17 cellular contexts compared by ENCODE assay signal in genomic region chr9:121645003-121645402, GRCh38. TPM values are rescaled to one million over a fixed set of nuclear protein-coding genes. Genes with fewer than 3 reads are reported as not detected.
DNase-seq lines count a peak whose midpoint lies in the region; ATAC-seq, FAIRE-seq and TF ChIP-seq lines count a peak whose summit lies in the region.
"Had no signal": no experiment of that assay in that cellular context is flagged by ENCODE, and none has a peak within 500 bp of the region (broad histone marks: within the 10 kb centered on the region; RNA-seq: fewer than 3 reads in every experiment).

No MANE protein-coding gene starts in this region.

- peak in 1 of 2 experiments; percentile 78; a peak in 2 of 4 replicates for TF ChIP-seq EP300 in SK-N-SH (IDR thresholded peaks at IDR 0.05; ENCODE audit: borderline replicate concordance in 1 of 2, low read depth in 1 of 2, low read length in 1 of 2)

- H3K27ac ChIP-seq in SK-N-SH (ENCODE audit: low read depth in 2 of 2, low read length in 1 of 2) = peak overlapping the region; percentile 12 to 72; a peak in 3 of 4 replicates
- H3K27ac ChIP-seq in left ventricle myocardium inferior (replicated peaks) = peak overlapping the region; percentile 68
- peak overlapping the region; percentile 61 for H3K27ac ChIP-seq in psoas muscle
- no peak overlapping the region for H3K27ac ChIP-seq in small intestine (ENCODE audit: low read depth in 1 of 2, low read length in 1 of 2)
- H3K27ac ChIP-seq: breast epithelium, lower lobe of right lung, neutrophil, RWPE1 had no signal

- H3K27me3 ChIP-seq in SK-N-SH (ENCODE audit: insufficient read depth) = no peaks in the 10 kb centered on the region
- no peaks in the 10 kb centered on the region for H3K27me3 ChIP-seq in left ventricle myocardium inferior (ENCODE audit: low read depth)
- H3K27me3 ChIP-seq in psoas muscle (ENCODE audit: insufficient read depth in 3 of 3, low read length in 2 of 3) = no peaks in the 10 kb centered on the region
- H3K27me3 ChIP-seq in small intestine (ENCODE audit: control insufficient read depth in 2 of 2, insufficient read depth in 2 of 2, low read length in 2 of 2) = no peaks in the 10 kb centered on the region
- H3K27me3 ChIP-seq: breast epithelium had no signal

- H3K9me3 ChIP-seq in SK-N-SH = no peaks in the 10 kb centered on the region
- H3K9me3 ChIP-seq in left ventricle myocardium inferior (replicated peaks) = no peaks in the 10 kb centered on the region
- no peaks in the 10 kb centered on the region for H3K9me3 ChIP-seq in psoas muscle
- H3K9me3 ChIP-seq in small intestine (ENCODE audit: control insufficient read depth, low read depth) = no peaks in the 10 kb centered on the region
- H3K9me3 ChIP-seq: breast epithelium, lower lobe of right lung, neutrophil had no signal

- peaks cover 4% of the 10 kb centered on the region for H3F3A ChIP-seq in SK-N-SH (replicated peaks; ENCODE audit: insufficient read depth)

- no peak overlapping the region for H2AFZ ChIP-seq in SK-N-SH (ENCODE audit: low read depth)

- no peak overlapping the region for H3K4me3 ChIP-seq in SK-N-SH (ENCODE audit: low read depth in 2 of 2, low read length in 1 of 2)
- no peak overlapping the region for H3K4me3 ChIP-seq in left ventricle myocardium inferior
- H3K4me3 ChIP-seq in psoas muscle = no peak overlapping the region
- H3K4me3 ChIP-seq in small intestine (ENCODE audit: low read depth in 1 of 2, low read length in 2 of 2) = no peak overlapping the region
- H3K4me3 ChIP-seq: breast epithelium, lower lobe of right lung had no signal

- FAIRE-seq in small intestine (lab: Jason Lieb, UNC) = no peak
- FAIRE-seq: endothelial cell of umbilical vein, G401.6 had no signal

- TF ChIP-seq RAD21 in SK-N-SH (IDR thresholded peaks at IDR 0.05; ENCODE audit: low read length) = 0 out of 2 replicates have a peak, but pooled peaks have one; percentile 2

- H3K9me3 Mint-ChIP-seq in activated T-helper 2 cell treated with anti-CD3 and anti-CD28 coated beads, Interferon-gamma antibody, Interleukin-2, Interleukin-4, amounts not matched to agents 10 μg/mL and 5 μg/mL and 100 μg/mL, durations not matched to agents 14 hours and 24 hours and 36 hours = no peaks in the 10 kb centered on the region

- no peaks in the 10 kb centered on the region for H3K79me2 ChIP-seq in SK-N-SH (ENCODE audit: insufficient read depth)

- H3K4me1 ChIP-seq in SK-N-SH (ENCODE audit: control insufficient read depth in 1 of 2, insufficient read depth in 2 of 2, low read depth in 1 of 2, low read length in 1 of 2) (peaks cover 6 to 57% of the 10 kb centered on the region in 2 experiments; a peak in 3 of 4 replicates), left ventricle myocardium inferior (peaks cover 87% of the 10 kb centered on the region), psoas muscle (peaks cover 26% of the 10 kb centered on the region), small intestine (ENCODE audit: control insufficient read depth in 2 of 2, insufficient read depth in 1 of 2, low read depth in 1 of 2, low read length in 1 of 2) (peaks cover 0 to 5% of the 10 kb centered on the region in 2 donors)
- H3K4me1 ChIP-seq: breast epithelium had no signal

- H3K4me3 Mint-ChIP-seq in activated T-helper 2 cell treated with anti-CD3 and anti-CD28 coated beads, Interferon-gamma antibody, Interleukin-2, Interleukin-4, amounts not matched to agents 10 μg/mL and 5 μg/mL and 100 μg/mL, durations not matched to agents 14 hours and 24 hours and 36 hours (ENCODE audit: low read depth) = no peak overlapping the region
- H3K4me3 Mint-ChIP-seq: activated CD8-positive, alpha-beta T cell treated with anti-CD3 and anti-CD28 coated beads, Interleukin-2, amount 10 ng/mL, durations not matched to agents 7 days and 5 days had no signal

- WGBS in SK-N-SH (ENCODE audit: low lambda C conversion rate) = 50% methylated on average over 2 of the region's 4 CpGs
- 25 to 27% (median 26%) methylated on average over 4 of the region's 4 CpGs for WGBS in psoas muscle, 3 donors
- WGBS in small intestine, 3 donors = 28 to 42% (median 30%) methylated on average over 4 of the region's 4 CpGs

- no peaks in the 10 kb centered on the region for H3K36me3 Mint-ChIP-seq in activated T-helper 2 cell treated with anti-CD3 and anti-CD28 coated beads, Interferon-gamma antibody, Interleukin-2, Interleukin-4, amounts not matched to agents 10 μg/mL and 5 μg/mL and 100 μg/mL, durations not matched to agents 14 hours and 24 hours and 36 hours (ENCODE audit: low read depth)

- H4K20me1 ChIP-seq in SK-N-SH (ENCODE audit: insufficient read depth) = 0 out of 2 replicates have a peak, but pooled peaks cover 3% of the 10 kb centered on the region

- H3K9ac ChIP-seq in SK-N-SH = no peak overlapping the region

- TF ChIP-seq CTCF in SK-N-SH (IDR thresholded peaks at IDR 0.05) = no peak
- TF ChIP-seq CTCF in left ventricle myocardium inferior (IDR thresholded peaks at IDR 0.05; ENCODE audit: borderline replicate concordance) = no peak
- TF ChIP-seq CTCF in psoas muscle (IDR thresholded peaks at IDR 0.05) = no peak

- no peaks in the 10 kb centered on the region for H3K9me2 ChIP-seq in SK-N-SH

- H3K36me3 ChIP-seq in SK-N-SH (replicated peaks in 1 of 2; ENCODE audit: control insufficient read depth in 1 of 2, insufficient read depth in 2 of 2, low read length in 1 of 2) (no peaks in the 10 kb centered on the region), left ventricle myocardium inferior (no peaks in the 10 kb centered on the region), psoas muscle (ENCODE audit: insufficient read depth in 1 of 2, low read depth in 1 of 2) (no peaks in the 10 kb centered on the region), small intestine (ENCODE audit: control insufficient read depth in 2 of 2, insufficient read depth in 2 of 2, low read length in 2 of 2) (no peaks in the 10 kb centered on the region)
- H3K36me3 ChIP-seq: breast epithelium, lower lobe of right lung, neutrophil had no signal

- POLR2A ChIA-PET in SK-N-SH (lab: Yijun Ruan, JAX) = interaction anchor here (0.8 to 1.0 kb wide), 2 partner anchors 9 to 54 kb away, joined by 3 to 5 read pairs; no protein-coding TSS in a partner anchor

- no peak overlapping the region for H3K4me2 ChIP-seq in SK-N-SH

- peak; percentile 11 to 51 (median 34) for ATAC-seq in psoas muscle
- no peak for ATAC-seq in HG03159 (IDR thresholded peaks at IDR 0.05; ENCODE audit: unreplicated experiment)
- ATAC-seq: activated CD8-positive, alpha-beta T cell treated with anti-CD3 and anti-CD28 coated beads, Interleukin-2, amount 10 ng/mL, durations not matched to agents 7 days and 5 days; lower lobe of right lung had no signal

- CTCF ChIA-PET in SK-N-SH (lab: Yijun Ruan, JAX) = interaction anchor here (1.0 to 18.2 kb wide), 9 partner anchors 11 to 290 kb away, joined by 3 to 194 read pairs (median 4); no protein-coding TSS in a partner anchor

- no peaks in the 10 kb centered on the region for H3K4me1 Mint-ChIP-seq in activated T-helper 2 cell treated with anti-CD3 and anti-CD28 coated beads, Interferon-gamma antibody, Interleukin-2, Interleukin-4, amounts not matched to agents 10 μg/mL and 5 μg/mL and 100 μg/mL, durations not matched to agents 14 hours and 24 hours and 36 hours (ENCODE audit: low read depth)

- DNase-seq in Daoy (ENCODE audit: low read depth) (peak; percentile 65), SK-N-SH (peak; percentile 79), left ventricle myocardium inferior (no peak), psoas muscle (no peak), small intestine (no peak), NCI-H2227 treated with DMSO at 0.1 percent for 48 hours (lab: John Stamatoyannopoulos, UW) (no peak)
- no peak for DNase-seq in activated T-helper 2 cell treated with anti-CD3 and anti-CD28 coated beads, Interferon-gamma antibody, Interleukin-2, Interleukin-4, amounts not matched to agents 10 μg/mL and 5 μg/mL and 100 μg/mL, durations not matched to agents 14 hours and 24 hours and 36 hours (ENCODE audit: low spot score)
- DNase-seq: activated CD8-positive, alpha-beta T cell treated with anti-CD3 and anti-CD28 coated beads, Interleukin-2, amount 10 ng/mL, durations not matched to agents 7 days and 5 days; activated gamma-delta T cell treated with Interleukin-2 at 50 U/mL for 16 hours; lower lobe of right lung; NCI-H510A had no signal

- intact Hi-C loops in left ventricle myocardium inferior (cut with micrococcal nuclease) (no loop called here), psoas muscle (cut with DNase I) (no loop called here)
- intact Hi-C loops in activated T-helper 2 cell treated with anti-CD3 and anti-CD28 coated beads, Interferon-gamma antibody, Interleukin-2, Interleukin-4, amounts not matched to agents 10 μg/mL and 5 μg/mL and 100 μg/mL, durations not matched to agents 14 hours and 24 hours and 36 hours (cut with micrococcal nuclease) = no loop called here

- H3K27ac Mint-ChIP-seq in activated T-helper 2 cell treated with anti-CD3 and anti-CD28 coated beads, Interferon-gamma antibody, Interleukin-2, Interleukin-4, amounts not matched to agents 10 μg/mL and 5 μg/mL and 100 μg/mL, durations not matched to agents 14 hours and 24 hours and 36 hours = no peak overlapping the region
- H3K27ac Mint-ChIP-seq: activated CD8-positive, alpha-beta T cell treated with anti-CD3 and anti-CD28 coated beads, Interleukin-2, amount 10 ng/mL, durations not matched to agents 7 days and 5 days had no signal

- peaks cover 23% of the 10 kb centered on the region for H3K27me3 Mint-ChIP-seq in activated T-helper 2 cell treated with anti-CD3 and anti-CD28 coated beads, Interferon-gamma antibody, Interleukin-2, Interleukin-4, amounts not matched to agents 10 μg/mL and 5 μg/mL and 100 μg/mL, durations not matched to agents 14 hours and 24 hours and 36 hours (ENCODE audit: low read depth)

TF ChIP-seq in SK-N-SH, 30 proteins besides CTCF, POLR2A, EP300 and RAD21 (continues in another document):
- TF ChIP-seq RFX5 (IDR thresholded peaks at IDR 0.05; ENCODE audit: low read length) = no peak
- peak; percentile 17; the same call in 1 of the 2 replicates for TF ChIP-seq MXI1 (IDR thresholded peaks at IDR 0.05; ENCODE audit: low read depth, low read length)
- no peak for TF ChIP-seq FOXM1 (IDR thresholded peaks at IDR 0.05; ENCODE audit: low read depth)
- TF ChIP-seq TCF12 (IDR thresholded peaks at IDR 0.05) = peak; percentile 42
- TF ChIP-seq ELF1 (IDR thresholded peaks at IDR 0.05) = no peak
- peak; percentile 76 for TF ChIP-seq CHD2 (IDR thresholded peaks at IDR 0.05; ENCODE audit: low read length, partially characterized antibody)
- TF ChIP-seq NRF1 (IDR thresholded peaks at IDR 0.05; ENCODE audit: low read depth, low read length) = no peak

RNA-seq across cellular contexts. Expression of gene DAB2IP, which starts 6.4 kb away (rescaled TPM):
- 14.3 and 15.9 TPM in 2 replicates for total RNA-seq in Daoy (2014; rRNA removed; shearing (Covaris generic))
- polyA plus RNA-seq in SK-N-SH (2012; rRNA removed) = 21.4 and 25.4 TPM in 2 replicates
- 9.4 and 15.4 TPM in 2 replicates for polyA plus RNA-seq in SK-N-SH (2012; cell fraction: cytosol; rRNA removed)
- 30.4 and 34.4 TPM in 2 replicates for polyA plus RNA-seq in SK-N-SH (2012; cell fraction: nucleus; rRNA removed)
- 50.7 TPM for total RNA-seq in left ventricle myocardium inferior
- 10 to 100 TPM; 33.4 to 66.2 (median 50.7) TPM for total RNA-seq in psoas muscle
- 10 to 100 TPM; 14.1 to 18.7 (median 14.4) TPM for polyA plus RNA-seq in psoas muscle
- polyA plus RNA-seq in small intestine = 10 to 100 TPM; 13.8 to 39.0 (median 20.1) TPM
- total RNA-seq in activated T-helper 2 cell treated with anti-CD3 and anti-CD28 coated beads, Interferon-gamma antibody, Interleukin-2, Interleukin-4, amounts not matched to agents 10 μg/mL and 5 μg/mL and 100 μg/mL, durations not matched to agents 14 hours and 24 hours and 36 hours = 0.02 TPM in 1 of 2 replicates, not detected in the other

Comparison
In these comparisons a context has a peak if more than half of its experiments do, and no peak if none do; other contexts are left out.
1. DNase-seq: peak in Daoy (single experiment) and SK-N-SH (single experiment); none in left ventricle myocardium inferior (single experiment), psoas muscle (0 of 2), small intestine (single experiment), activated T-helper 2 cell treated with anti-CD3 and anti-CD28 coated beads, Interferon-gamma antibody, Interleukin-2, Interleukin-4, amounts not matched to agents 10 μg/mL and 5 μg/mL and 100 μg/mL, durations not matched to agents 14 hours and 24 hours and 36 hours (single experiment) and NCI-H2227 treated with DMSO at 0.1 percent for 48 hours (single experiment).
2. H3K27ac ChIP-seq: peak in SK-N-SH (2 of 2), left ventricle myocardium inferior (single experiment) and psoas muscle (single experiment); none in small intestine (0 of 2).
3. RNA of gene DAB2IP, which starts 6.4 kb away (total RNA-seq): 33.4 to 66.2 TPM in psoas muscle, 50.7 TPM in left ventricle myocardium inferior (single experiment) and 14.3 to 15.9 TPM in Daoy; 0.02 TPM in activated T-helper 2 cell treated with anti-CD3 and anti-CD28 coated beads, Interferon-gamma antibody, Interleukin-2, Interleukin-4, amounts not matched to agents 10 μg/mL and 5 μg/mL and 100 μg/mL, durations not matched to agents 14 hours and 24 hours and 36 hours; every median in the first group is over 10 times any median in the second.